Comparison of ENCODE assay signal across 18 cellular contexts in genomic region chr2:205695460-205695979, GRCh38. TPM values are rescaled to one million over a fixed set of nuclear protein-coding genes. Genes with fewer than 3 reads are reported as not detected.
DNase-seq lines count a peak whose midpoint lies in the region; ATAC-seq, FAIRE-seq and TF ChIP-seq lines count a peak whose summit lies in the region.
"Had no signal": no experiment of that assay in that cellular context is flagged by ENCODE, and none has a peak within 500 bp of the region (broad histone marks: within the 10 kb centered on the region; RNA-seq: fewer than 3 reads in every experiment).

No MANE protein-coding gene starts in this region.

- 0 out of 2 replicates have a peak overlapping the region, but pooled peaks have one; percentile 61 for H3K4me2 ChIP-seq in GM23338

- ATAC-seq in GM23338 (peak; percentile 13; the same call in 1 of the 3 replicates), WTC11 (no peak)

- H3K36me3 Mint-ChIP-seq in GM23338 (ENCODE audit: low read depth) (peaks cover 18% of the 10 kb centered on the region), WTC11 (0 out of 2 replicates have a peak, but pooled peaks cover 2% of the 10 kb centered on the region)
- H3K36me3 Mint-ChIP-seq: memory B cell had no signal

- H3K9me3 Mint-ChIP-seq in GM23338 = no peaks in the 10 kb centered on the region
- no peaks in the 10 kb centered on the region for H3K9me3 Mint-ChIP-seq in WTC11
- H3K9me3 Mint-ChIP-seq: CD4-positive, alpha-beta T cell; memory B cell had no signal

- peak overlapping the region; percentile 43; the same call in 1 of the 2 replicates for H3K27ac Mint-ChIP-seq in GM23338
- H3K27ac Mint-ChIP-seq in WTC11 = no peak overlapping the region
- H3K27ac Mint-ChIP-seq: CD4-positive, alpha-beta T cell; memory B cell had no signal

- H3K27ac ChIP-seq in GM23338 (ENCODE audit: low read depth) (no peak overlapping the region), stomach (peak overlapping the region in 3 of 5 donors; percentile 26 to 87 (median 62))

- H3K4me3 Mint-ChIP-seq in GM23338 (no peak overlapping the region), WTC11 (no peak overlapping the region)
- H3K4me3 Mint-ChIP-seq: CD4-positive, alpha-beta T cell; memory B cell had no signal

- no peaks in the 10 kb centered on the region for H3K9me3 ChIP-seq in stomach

- WGBS in stomach, 5 donors = 50 to 82% (median 75%) methylated on average over 3 of the region's 3 CpGs

- H3K79me2 ChIP-seq in GM23338 (replicated peaks; ENCODE audit: insufficient read depth) = peaks cover 7% of the 10 kb centered on the region; the same call in 1 of the 2 replicates

- no peaks in the 10 kb centered on the region for H4K20me1 ChIP-seq in GM23338 (replicated peaks; ENCODE audit: insufficient read depth)

- H3K27me3 Mint-ChIP-seq in GM23338 (ENCODE audit: insufficient read depth, low read depth, poor library complexity) (peaks cover 10% of the 10 kb centered on the region), WTC11 (ENCODE audit: low read depth) (no peaks in the 10 kb centered on the region)
- H3K27me3 Mint-ChIP-seq: CD4-positive, alpha-beta T cell; memory B cell had no signal

- CTCF ChIA-PET in WTC11 (lab: Charles Lee) = interaction anchor here (0.5 to 2.3 kb wide), 8 partner anchors 11 to 810 kb away, joined by 3 to 13 read pairs (median 6); partner anchors contain the start of gene NRP2

- no peaks in the 10 kb centered on the region for H3K9me2 ChIP-seq in GM23338 (ENCODE audit: insufficient read depth)

- H3F3A ChIP-seq in GM23338 (replicated peaks; ENCODE audit: low read depth) = no peaks in the 10 kb centered on the region

- intact Hi-C loops in stomach (cut with DNase I; ENCODE audit: low total_unique reads) = no loop called here

- H3K4me1 ChIP-seq in GM23338 (ENCODE audit: insufficient read depth) = peaks cover 37% of the 10 kb centered on the region
- peaks cover 9 to 91% (median 42%) of the 10 kb centered on the region in 4 donors for H3K4me1 ChIP-seq in stomach

- H3K4me3 ChIP-seq in GM23338 (no peak overlapping the region), stomach (no peak overlapping the region)

- no peak overlapping the region for H2AFZ ChIP-seq in GM23338

- no peaks in the 10 kb centered on the region for H3K36me3 ChIP-seq in GM23338 (ENCODE audit: insufficient read depth)
- H3K36me3 ChIP-seq in stomach = peaks cover 0 to 24% (median 8%) of the 10 kb centered on the region in 4 donors

- no peak for FAIRE-seq in frontal cortex (lab: Jason Lieb, UNC)

- no peak for DNase-seq in GM23338 (ENCODE audit: low spot score)
- no peak for DNase-seq in WTC11 (ENCODE audit: low spot score)
- DNase-seq in glomerular visceral epithelial cell (ENCODE audit: extremely low spot score) = peak; percentile 88
- DNase-seq in stomach = no peak
- DNase-seq in cerebellar cortex (ENCODE audit: low spot score) = no peak
- DNase-seq in frontal cortex (ENCODE audit: low spot score in 2 of 2) = no peak
- no peak for DNase-seq in superior temporal gyrus (ENCODE audit: extremely low spot score)
- DNase-seq in hepatic stellate cell (ENCODE audit: low spot score) = no peak
- DNase-seq: activated CD4-positive, alpha-beta T cell treated with anti-CD3 and anti-CD28 coated beads for 1 hour; activated T-cell treated with anti-CD3 and anti-CD28 coated beads, Interleukin-2, amount 50 U/mL, for 48 hours; CD4-positive, alpha-beta T cell; GDM1; NCI-H1930; NK-92 treated with Interleukin-12 subunit alpha and Interleukin-12 subunit beta, amount 100 ng/mL, for 24 hours; posterior cingulate gyrus; stimulated activated CD4-positive, alpha-beta T cell treated with anti-CD3 and anti-CD28 coated beads, Interleukin-2, amount 100 ng/mL, for 48 hours; stimulated activated naive CD4-positive, alpha-beta T cell had no signal

- H3K27me3 ChIP-seq in GM23338 (ENCODE audit: insufficient read depth) (no peaks in the 10 kb centered on the region), stomach (no peaks in the 10 kb centered on the region)

- TF ChIP-seq POLR2A in stomach (IDR thresholded peaks at IDR 0.05) = no peak

- H3K4me1 Mint-ChIP-seq in GM23338 (peaks cover 73% of the 10 kb centered on the region), WTC11 (peaks cover 76% of the 10 kb centered on the region)

- TF ChIP-seq EP300 in stomach (IDR thresholded peaks at IDR 0.05) = no peak

- POLR2A ChIA-PET in WTC11 (lab: Charles Lee) = interaction anchor here (1.0 kb wide), 1 partner anchor 13 kb away, joined by 5 read pairs; the partner anchor contains the start of gene NRP2

- TF ChIP-seq CTCF in GM23338 (conservative IDR thresholded peaks at IDR 0.05; ENCODE audit: low read depth in 2 of 2) = no peak
- no peak for TF ChIP-seq CTCF in WTC11 (IDR thresholded peaks at IDR 0.05)
- TF ChIP-seq CTCF in stomach (IDR thresholded peaks at IDR 0.05) = no peak

TF ChIP-seq in GM23338, 12 proteins besides CTCF, POLR2A, EP300 and RAD21:
- no peak for TF ChIP-seq STAT1 (IDR thresholded peaks at IDR 0.05; ENCODE audit: unreplicated experiment)
- TF ChIP-seq ZNF331 (CRISPR knock-in tag; IDR thresholded peaks at IDR 0.05; ENCODE audit: low read depth) = no peak

TF ChIP-seq in WTC11, 78 proteins besides CTCF, POLR2A, EP300 and RAD21:
- TF ChIP-seq, protein P1, sequence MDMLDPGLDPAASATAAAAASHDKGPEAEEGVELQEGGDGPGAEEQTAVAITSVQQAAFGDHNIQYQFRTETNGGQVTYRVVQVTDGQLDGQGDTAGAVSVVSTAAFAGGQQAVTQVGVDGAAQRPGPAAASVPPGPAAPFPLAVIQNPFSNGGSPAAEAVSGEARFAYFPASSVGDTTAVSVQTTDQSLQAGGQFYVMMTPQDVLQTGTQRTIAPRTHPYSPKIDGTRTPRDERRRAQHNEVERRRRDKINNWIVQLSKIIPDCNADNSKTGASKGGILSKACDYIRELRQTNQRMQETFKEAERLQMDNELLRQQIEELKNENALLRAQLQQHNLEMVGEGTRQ (CRISPR knock-in tag; IDR thresholded peaks at IDR 0.05) = 0 out of 2 replicates have a peak, but pooled peaks have one; percentile 11
- TF ChIP-seq FOXP1 (CRISPR knock-in tag; IDR thresholded peaks at IDR 0.05; ENCODE audit: borderline replicate concordance) = no peak
- TF ChIP-seq IRF2 (CRISPR knock-in tag; IDR thresholded peaks at IDR 0.05; ENCODE audit: borderline replicate concordance, low read depth) = no peak
- TF ChIP-seq, protein P2, sequence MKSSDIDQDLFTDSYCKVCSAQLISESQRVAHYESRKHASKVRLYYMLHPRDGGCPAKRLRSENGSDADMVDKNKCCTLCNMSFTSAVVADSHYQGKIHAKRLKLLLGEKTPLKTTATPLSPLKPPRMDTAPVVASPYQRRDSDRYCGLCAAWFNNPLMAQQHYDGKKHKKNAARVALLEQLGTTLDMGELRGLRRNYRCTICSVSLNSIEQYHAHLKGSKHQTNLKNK (CRISPR knock-in tag; IDR thresholded peaks at IDR 0.05) = no peak
- no peak for TF ChIP-seq ZNF425 (CRISPR knock-in tag; conservative IDR thresholded peaks at IDR 0.05)
- TF ChIP-seq ESRRA (CRISPR knock-in tag; IDR thresholded peaks at IDR 0.05; ENCODE audit: borderline replicate concordance) = no peak
- TF ChIP-seq CREM (CRISPR knock-in tag; IDR thresholded peaks at IDR 0.05) = no peak

RNA-seq across cellular contexts. Expression of gene NRP2, which starts 13.2 kb away (rescaled TPM):
- total RNA-seq in GM23338 (2014; rRNA removed; shearing (Covaris generic)) = 17.4 and 22.0 TPM in 2 replicates
- polyA plus RNA-seq in GM23338 (2016; fragmentation: Nextera tagmentation; extraction: Ambion mirVana) (18.4 and 19.1 TPM in 2 replicates), stomach (10 to 100 TPM in 1 of 3 donors, 1 to 10 TPM in 1, under 1 TPM in 1; 0.92 to 13.2 (median 2.9) TPM)
- total RNA-seq in WTC11 (2021) (19.5 to 41.0 TPM (median 19.9 TPM) in 3 replicates), stomach (100 to 1,000 TPM in 2 of 5 donors, 10 to 100 TPM in 3; 21.0 to 166 (median 56.9) TPM), frontal cortex (26.1 TPM)
